24 cellular contexts compared by ENCODE assay signal in genomic region chr2:132701810-132702209, GRCh38. TPM values are rescaled to one million over a fixed set of nuclear protein-coding genes. Genes with fewer than 3 reads are reported as not detected.
DNase-seq lines count a peak whose midpoint lies in the region; ATAC-seq, FAIRE-seq and TF ChIP-seq lines count a peak whose summit lies in the region.
"Had no signal": no experiment of that assay in that cellular context is flagged by ENCODE, and none has a peak within 500 bp of the region (broad histone marks: within the 10 kb centered on the region; RNA-seq: fewer than 3 reads in every experiment).

No MANE protein-coding gene starts in this region.

- DNase-seq in AG20443 (ENCODE audit: low spot score) (peak; percentile 60), HCEC 1CT (peak; percentile 36), astrocyte (ENCODE audit: low read depth) (peak; percentile 74), foreskin keratinocyte (peak; percentile 16 to 39), activated gamma-delta T cell treated with Interleukin-2 at 50 U/mL for 16 hours (no peak), pancreas (no peak)
- DNase-seq: activated CD4-positive, alpha-beta T cell treated with anti-CD3 and anti-CD28 coated beads for 1 hour; activated CD8-positive, alpha-beta T cell treated with anti-CD3 and anti-CD28 coated beads, Interleukin-2, amount 10 ng/mL, durations not matched to agents 7 days and 5 days; activated naive CD4-positive, alpha-beta T cell; cortex of kidney; endodermal cell; left cardiac atrium; NCI-H1694; NCI-H510A treated with DMSO at 0.1 percent for 48 hours; NK-92 treated with Interleukin-12 subunit alpha and Interleukin-12 subunit beta, amount 100 ng/mL, for 24 hours; SIG-M5; stimulated activated CD8-positive, alpha-beta memory T cell treated with anti-CD3 and anti-CD28 coated beads, Interleukin-4, amount 100 ng/mL, for 48 hours; T-helper 1 cell; upper lobe of left lung had no signal

- no peak overlapping the region for H3K27ac Mint-ChIP-seq in astrocyte (ENCODE audit: unreplicated experiment)
- H3K27ac Mint-ChIP-seq: activated CD8-positive, alpha-beta T cell treated with anti-CD3 and anti-CD28 coated beads, Interleukin-2, amount 10 ng/mL, durations not matched to agents 7 days and 5 days; endodermal cell; memory B cell had no signal

- no peaks in the 10 kb centered on the region for H3K79me2 ChIP-seq in astrocyte (ENCODE audit: insufficient read depth, low read length)

- no peaks in the 10 kb centered on the region for H3K9me3 ChIP-seq in astrocyte (ENCODE audit: insufficient read depth, low read depth, low read length)
- no peaks in the 10 kb centered on the region for H3K9me3 ChIP-seq in pancreas
- H3K9me3 ChIP-seq: prostate gland, upper lobe of left lung had no signal

- H2AFZ ChIP-seq in astrocyte (ENCODE audit: low read depth, low read length) = no peak overlapping the region

- H3K27ac ChIP-seq in astrocyte (ENCODE audit: low read depth, low read length) = no peak overlapping the region
- H3K27ac ChIP-seq in foreskin keratinocyte = no peak overlapping the region
- no peak overlapping the region for H3K27ac ChIP-seq in pancreas
- H3K27ac ChIP-seq: cardiac muscle cell, prostate gland, upper lobe of left lung had no signal

- H3K4me2 ChIP-seq in astrocyte (ENCODE audit: low read length) = peak overlapping the region; percentile 5

- H4K20me1 ChIP-seq in astrocyte (ENCODE audit: insufficient read depth, low read length) = no peaks in the 10 kb centered on the region

- ATAC-seq in foreskin keratinocyte (peak; percentile 78), GM21423 (IDR thresholded peaks at IDR 0.05; ENCODE audit: unreplicated experiment) (no peak), pancreas (no peak), HG03196 (IDR thresholded peaks at IDR 0.05; ENCODE audit: unreplicated experiment) (no peak)
- ATAC-seq: activated CD8-positive, alpha-beta T cell treated with anti-CD3 and anti-CD28 coated beads, Interleukin-2, amount 10 ng/mL, durations not matched to agents 7 days and 5 days; left cardiac atrium had no signal

- H3K4me3 Mint-ChIP-seq in astrocyte (ENCODE audit: unreplicated experiment) = no peak overlapping the region
- H3K4me3 Mint-ChIP-seq: activated CD8-positive, alpha-beta T cell treated with anti-CD3 and anti-CD28 coated beads, Interleukin-2, amount 10 ng/mL, durations not matched to agents 7 days and 5 days; endodermal cell; memory B cell had no signal

- no peak overlapping the region for H3K9ac ChIP-seq in astrocyte (ENCODE audit: low read length)

- H3K36me3 Mint-ChIP-seq in astrocyte (ENCODE audit: low read depth, unreplicated experiment) = no peaks in the 10 kb centered on the region
- H3K36me3 Mint-ChIP-seq: memory B cell had no signal

- H3K4me1 Mint-ChIP-seq in astrocyte (ENCODE audit: low read depth, unreplicated experiment) = peaks cover 2% of the 10 kb centered on the region
- H3K4me1 Mint-ChIP-seq: endodermal cell, memory B cell had no signal

- FAIRE-seq in astrocyte (lab: Jason Lieb, UNC) = peak; percentile 32
- FAIRE-seq in pancreas (lab: Jason Lieb, UNC) = no peak

- 66 to 82% methylated on average over 2 of the region's 2 CpGs for WGBS in pancreas, 2 donors

- H3K27me3 ChIP-seq in astrocyte (ENCODE audit: insufficient read depth, low read length) = no peaks in the 10 kb centered on the region
- H3K27me3 ChIP-seq in foreskin keratinocyte = no peaks in the 10 kb centered on the region
- no peaks in the 10 kb centered on the region for H3K27me3 ChIP-seq in pancreas
- H3K27me3 ChIP-seq: cardiac muscle cell, upper lobe of left lung had no signal

- H3K4me1 ChIP-seq in astrocyte (ENCODE audit: insufficient read depth, low read length) (peaks cover 3% of the 10 kb centered on the region), foreskin keratinocyte (peaks cover 5% of the 10 kb centered on the region), pancreas (no peaks in the 10 kb centered on the region)
- H3K4me1 ChIP-seq: prostate gland, upper lobe of left lung had no signal

- no peaks in the 10 kb centered on the region for H3K27me3 Mint-ChIP-seq in astrocyte (ENCODE audit: low read depth, unreplicated experiment)
- H3K27me3 Mint-ChIP-seq: memory B cell had no signal

- no peak overlapping the region for H3K4me3 ChIP-seq in astrocyte (ENCODE audit: insufficient read depth, low read depth, low read length)
- H3K4me3 ChIP-seq in pancreas = no peak overlapping the region
- H3K4me3 ChIP-seq: cardiac muscle cell, prostate gland, upper lobe of left lung had no signal

- TF ChIP-seq CTCF in astrocyte (IDR thresholded peaks at IDR 0.05; ENCODE audit: insufficient read depth, low read depth, low read length) (no peak), foreskin keratinocyte (conservative IDR thresholded peaks at IDR 0.05) (no peak), pancreas (IDR thresholded peaks at IDR 0.05) (no peak)

- no peaks in the 10 kb centered on the region for H3K36me3 ChIP-seq in astrocyte (ENCODE audit: insufficient read depth, low read length)
- no peaks in the 10 kb centered on the region for H3K36me3 ChIP-seq in pancreas
- H3K36me3 ChIP-seq: cardiac muscle cell, prostate gland, upper lobe of left lung had no signal

- intact Hi-C loops in pancreas (cut with DNase I) = no loop called here

- no peaks in the 10 kb centered on the region for H3K9me3 Mint-ChIP-seq in astrocyte (ENCODE audit: unreplicated experiment)
- H3K9me3 Mint-ChIP-seq: endodermal cell had no signal

RNA-seq across cellular contexts. Expression of gene LYPD1, which starts 31.8 kb away (rescaled TPM):
- total RNA-seq in astrocyte (51.1 and 61.6 TPM in 2 replicates), foreskin keratinocyte (not detected in 2 replicates), pancreas (10 to 100 TPM in 2 of 6 donors, 1 to 10 TPM in 4; 1.1 to 20.5 (median 3.4) TPM)
- polyA plus RNA-seq in foreskin keratinocyte (0.03 TPM in 1 of 2 replicates, not detected in the other), pancreas (1 to 10 TPM; 3.8 to 5.0 TPM)
- total RNA-seq: activated CD8-positive, alpha-beta T cell treated with anti-CD3 and anti-CD28 coated beads, Interleukin-2, amount 10 ng/mL, durations not matched to agents 7 days and 5 days had no signal

Comparison
In these comparisons a context has a peak if more than half of its experiments do, and no peak if none do; other contexts are left out.
1. DNase-seq: peak in AG20443 (single experiment), HCEC 1CT (single experiment), astrocyte (single experiment) and foreskin keratinocyte (2 of 2); none in activated gamma-delta T cell treated with Interleukin-2 at 50 U/mL for 16 hours (single experiment) and pancreas (0 of 6).